23 cellular contexts compared by ENCODE assay signal in the genomic region with DNA sequence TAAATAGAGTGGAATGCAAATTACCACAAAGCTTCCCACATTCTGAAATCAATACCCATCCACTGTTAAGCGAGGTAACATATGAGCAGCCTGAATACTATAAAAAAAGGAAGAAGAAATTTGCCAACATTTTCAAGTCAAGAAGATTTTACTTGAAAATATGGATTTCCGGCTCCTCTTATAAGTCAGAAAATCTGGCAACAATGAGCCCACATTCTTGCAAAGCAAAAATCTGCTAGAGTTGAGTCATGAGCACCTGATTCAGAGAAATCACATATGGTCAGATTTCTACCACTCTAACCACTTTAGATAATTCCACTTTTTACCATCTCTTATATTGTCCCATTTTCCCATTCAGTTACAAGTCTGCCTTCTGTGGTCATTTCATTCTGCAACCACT.
"Had no signal": no experiment of that assay in that cellular context is flagged by ENCODE, and none has a peak within 500 bp of the region (broad histone marks: within the 10 kb centered on the region; RNA-seq: fewer than 3 reads in every experiment).

No MANE protein-coding gene starts in this region.

- DNase-seq: activated CD4-positive, alpha-beta T cell treated with anti-CD3 and anti-CD28 coated beads, Interleukin-2, amount 10 ng/mL, durations not matched to agents 7 days and 5 days; activated CD4-positive, CD25-positive, alpha-beta regulatory T cell treated with anti-CD3 and anti-CD28 coated beads, Interleukin-2, amount 50 U/mL, for 72 hours; activated CD8-positive, alpha-beta T cell treated with anti-CD3 and anti-CD28 coated beads, Interleukin-2, amount 10 ng/mL, durations not matched to agents 7 days and 5 days; activated gamma-delta T cell; activated naive CD4-positive, alpha-beta T cell treated with anti-CD3 and anti-CD28 coated beads, Interleukin-2, amount 50 U/mL, for 16 hours; activated naive CD8-positive, alpha-beta T cell treated with anti-CD3 and anti-CD28 coated beads, Interleukin-2, amount 50 U/mL, for 24 hours; brain microvascular endothelial cell; colonic mucosa; endodermal cell; foreskin fibroblast; nephron progenitor cell; nucleus accumbens; stimulated activated CD4-positive, alpha-beta T cell treated with anti-CD3 and anti-CD28 coated beads, Interleukin-2, amount 100 ng/mL, for 24 hours; stimulated activated naive CD8-positive, alpha-beta T cell treated with anti-CD3 and anti-CD28 coated beads, Interleukin-15, amount 100 ng/mL, for 72 hours; WERI-Rb-1 had no signal

- FAIRE-seq: islet of Langerhans, small intestine, TTC549 had no signal

- H3K36me3 ChIP-seq: brain microvascular endothelial cell, colonic mucosa, suprapubic skin, tibial nerve, WERI-Rb-1 had no signal

- H3K27me3 ChIP-seq: brain microvascular endothelial cell, colonic mucosa, hepatocyte, suprapubic skin, tibial nerve had no signal

- ATAC-seq: activated CD8-positive, alpha-beta T cell treated with anti-CD3 and anti-CD28 coated beads, Interleukin-2, amount 10 ng/mL, durations not matched to agents 7 days and 5 days; activated naive CD8-positive, alpha-beta T cell treated with anti-CD3 and anti-CD28 coated beads, Interleukin-2, amount 50 U/mL, for 24 hours; sciatic nerve; stimulated activated effector memory CD8-positive, alpha-beta T cell treated with anti-CD3 and anti-CD28 coated beads, Interleukin-12 subunit alpha, Interleukin-12 subunit beta, amount 100 ng/mL, for 72 hours; stimulated activated naive CD8-positive, alpha-beta T cell treated with anti-CD3 and anti-CD28 coated beads, Interleukin-15, amount 100 ng/mL, for 72 hours had no signal

- H3K4me3 ChIP-seq: colonic mucosa, hepatocyte, suprapubic skin, tibial nerve had no signal
